In the genomic region with DNA sequence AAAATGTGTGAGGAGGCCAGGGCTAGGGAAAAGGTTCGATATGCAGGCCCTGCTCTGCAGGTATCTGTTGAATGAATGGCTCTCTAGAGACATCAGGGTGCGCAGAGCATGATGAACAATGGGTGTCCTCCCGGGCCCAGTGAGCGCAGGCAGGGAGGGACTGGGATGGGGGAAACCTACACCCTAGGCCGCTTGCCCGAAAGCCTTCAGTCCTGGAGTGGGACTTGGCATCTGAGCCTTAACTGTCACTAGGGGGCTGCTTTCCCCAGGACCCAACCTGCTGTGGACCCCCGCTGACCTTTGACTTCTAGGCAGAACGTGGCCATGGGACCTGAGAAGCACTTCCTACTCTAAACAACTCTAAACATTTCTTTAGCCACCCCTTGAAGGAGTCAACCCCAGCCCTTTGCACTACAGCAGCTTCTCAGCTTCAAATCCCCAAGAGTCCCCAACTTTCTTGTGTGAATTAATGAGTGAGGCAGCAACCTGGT, we compare ENCODE assay signal across 1 cellular context.
TF ChIP-seq lines count a peak whose summit lies in the region.

No MANE protein-coding gene starts in this region.

TF ChIP-seq in GM23338, 12 proteins besides CTCF, POLR2A, EP300 and RAD21 (continued from another document):
- TF ChIP-seq, protein P1, sequence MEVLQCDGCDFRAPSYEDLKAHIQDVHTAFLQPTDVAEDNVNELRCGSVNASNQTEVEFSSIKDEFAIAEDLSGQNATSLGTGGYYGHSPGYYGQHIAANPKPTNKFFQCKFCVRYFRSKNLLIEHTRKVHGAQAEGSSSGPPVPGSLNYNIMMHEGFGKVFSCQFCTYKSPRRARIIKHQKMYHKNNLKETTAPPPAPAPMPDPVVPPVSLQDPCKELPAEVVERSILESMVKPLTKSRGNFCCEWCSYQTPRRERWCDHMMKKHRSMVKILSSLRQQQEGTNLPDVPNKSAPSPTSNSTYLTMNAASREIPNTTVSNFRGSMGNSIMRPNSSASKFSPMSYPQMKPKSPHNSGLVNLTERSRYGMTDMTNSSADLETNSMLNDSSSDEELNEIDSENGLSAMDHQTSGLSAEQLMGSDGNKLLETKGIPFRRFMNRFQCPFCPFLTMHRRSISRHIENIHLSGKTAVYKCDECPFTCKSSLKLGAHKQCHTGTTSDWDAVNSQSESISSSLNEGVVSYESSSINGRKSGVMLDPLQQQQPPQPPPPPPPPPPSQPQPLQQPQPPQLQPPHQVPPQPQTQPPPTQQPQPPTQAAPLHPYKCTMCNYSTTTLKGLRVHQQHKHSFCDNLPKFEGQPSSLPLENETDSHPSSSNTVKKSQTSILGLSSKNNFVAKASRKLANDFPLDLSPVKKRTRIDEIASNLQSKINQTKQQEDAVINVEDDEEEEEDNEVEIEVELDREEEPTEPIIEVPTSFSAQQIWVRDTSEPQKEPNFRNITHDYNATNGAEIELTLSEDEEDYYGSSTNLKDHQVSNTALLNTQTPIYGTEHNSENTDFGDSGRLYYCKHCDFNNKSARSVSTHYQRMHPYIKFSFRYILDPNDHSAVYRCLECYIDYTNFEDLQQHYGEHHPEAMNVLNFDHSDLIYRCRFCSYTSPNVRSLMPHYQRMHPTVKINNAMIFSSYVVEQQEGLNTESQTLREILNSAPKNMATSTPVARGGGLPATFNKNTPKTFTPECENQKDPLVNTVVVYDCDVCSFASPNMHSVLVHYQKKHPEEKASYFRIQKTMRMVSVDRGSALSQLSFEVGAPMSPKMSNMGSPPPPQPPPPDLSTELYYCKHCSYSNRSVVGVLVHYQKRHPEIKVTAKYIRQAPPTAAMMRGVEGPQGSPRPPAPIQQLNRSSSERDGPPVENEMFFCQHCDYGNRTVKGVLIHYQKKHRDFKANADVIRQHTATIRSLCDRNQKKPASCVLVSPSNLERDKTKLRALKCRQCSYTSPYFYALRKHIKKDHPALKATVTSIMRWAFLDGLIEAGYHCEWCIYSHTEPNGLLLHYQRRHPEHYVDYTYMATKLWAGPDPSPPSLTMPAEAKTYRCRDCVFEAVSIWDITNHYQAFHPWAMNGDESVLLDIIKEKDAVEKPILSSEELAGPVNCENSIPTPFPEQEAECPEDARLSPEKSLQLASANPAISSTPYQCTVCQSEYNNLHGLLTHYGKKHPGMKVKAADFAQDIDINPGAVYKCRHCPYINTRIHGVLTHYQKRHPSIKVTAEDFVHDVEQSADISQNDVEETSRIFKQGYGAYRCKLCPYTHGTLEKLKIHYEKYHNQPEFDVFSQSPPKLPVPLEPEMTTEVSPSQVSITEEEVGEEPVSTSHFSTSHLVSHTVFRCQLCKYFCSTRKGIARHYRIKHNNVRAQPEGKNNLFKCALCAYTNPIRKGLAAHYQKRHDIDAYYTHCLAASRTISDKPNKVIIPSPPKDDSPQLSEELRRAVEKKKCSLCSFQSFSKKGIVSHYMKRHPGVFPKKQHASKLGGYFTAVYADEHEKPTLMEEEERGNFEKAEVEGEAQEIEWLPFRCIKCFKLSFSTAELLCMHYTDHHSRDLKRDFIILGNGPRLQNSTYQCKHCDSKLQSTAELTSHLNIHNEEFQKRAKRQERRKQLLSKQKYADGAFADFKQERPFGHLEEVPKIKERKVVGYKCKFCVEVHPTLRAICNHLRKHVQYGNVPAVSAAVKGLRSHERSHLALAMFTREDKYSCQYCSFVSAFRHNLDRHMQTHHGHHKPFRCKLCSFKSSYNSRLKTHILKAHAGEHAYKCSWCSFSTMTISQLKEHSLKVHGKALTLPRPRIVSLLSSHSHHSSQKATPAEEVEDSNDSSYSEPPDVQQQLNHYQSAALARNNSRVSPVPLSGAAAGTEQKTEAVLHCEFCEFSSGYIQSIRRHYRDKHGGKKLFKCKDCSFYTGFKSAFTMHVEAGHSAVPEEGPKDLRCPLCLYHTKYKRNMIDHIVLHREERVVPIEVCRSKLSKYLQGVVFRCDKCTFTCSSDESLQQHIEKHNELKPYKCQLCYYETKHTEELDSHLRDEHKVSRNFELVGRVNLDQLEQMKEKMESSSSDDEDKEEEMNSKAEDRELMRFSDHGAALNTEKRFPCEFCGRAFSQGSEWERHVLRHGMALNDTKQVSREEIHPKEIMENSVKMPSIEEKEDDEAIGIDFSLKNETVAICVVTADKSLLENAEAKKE (CRISPR knock-in tag; IDR thresholded peaks at IDR 0.05): no peak
- TF ChIP-seq EZH2phosphoT487 (IDR thresholded peaks at IDR 0.05; ENCODE audit: unreplicated experiment): no peak
- TF ChIP-seq, protein P2, sequence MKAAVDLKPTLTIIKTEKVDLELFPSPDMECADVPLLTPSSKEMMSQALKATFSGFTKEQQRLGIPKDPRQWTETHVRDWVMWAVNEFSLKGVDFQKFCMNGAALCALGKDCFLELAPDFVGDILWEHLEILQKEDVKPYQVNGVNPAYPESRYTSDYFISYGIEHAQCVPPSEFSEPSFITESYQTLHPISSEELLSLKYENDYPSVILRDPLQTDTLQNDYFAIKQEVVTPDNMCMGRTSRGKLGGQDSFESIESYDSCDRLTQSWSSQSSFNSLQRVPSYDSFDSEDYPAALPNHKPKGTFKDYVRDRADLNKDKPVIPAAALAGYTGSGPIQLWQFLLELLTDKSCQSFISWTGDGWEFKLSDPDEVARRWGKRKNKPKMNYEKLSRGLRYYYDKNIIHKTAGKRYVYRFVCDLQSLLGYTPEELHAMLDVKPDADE (IDR thresholded peaks at IDR 0.05): no peak
- no peak for TF ChIP-seq ZNF114 (CRISPR knock-in tag; IDR thresholded peaks at IDR 0.05)
- no peak for TF ChIP-seq CREB1 (CRISPR knock-in tag; IDR thresholded peaks at IDR 0.05; ENCODE audit: low read depth)
- TF ChIP-seq NANOG (IDR thresholded peaks at IDR 0.05; ENCODE audit: borderline replicate concordance): no peak
- no peak for TF ChIP-seq EZH2 (IDR thresholded peaks at IDR 0.05; ENCODE audit: low read depth, unreplicated experiment)
- TF ChIP-seq JUNB (IDR thresholded peaks at IDR 0.05; ENCODE audit: unreplicated experiment): no peak
